In the genomic region with DNA sequence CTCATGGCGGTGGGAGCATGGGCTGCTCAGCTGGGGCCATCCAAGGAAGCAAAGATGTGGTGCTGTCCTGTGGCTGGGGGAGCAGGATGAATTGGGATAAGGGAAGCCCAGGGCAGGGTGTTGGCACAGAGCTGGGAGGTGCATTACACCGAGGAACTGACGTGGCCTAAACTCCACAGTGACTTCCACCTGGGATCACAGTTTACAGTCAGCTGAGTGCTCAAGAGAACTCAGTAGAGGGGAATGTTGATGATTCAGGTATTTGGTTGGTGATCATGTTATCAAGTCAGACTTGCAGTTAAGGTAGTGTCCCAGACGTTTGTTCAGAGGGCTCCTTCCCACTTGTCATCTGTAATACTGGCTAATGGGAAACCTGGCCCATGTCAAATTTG, we compare ENCODE assay signal across 10 cellular contexts.
DNase-seq lines count a peak whose midpoint lies in the region; ATAC-seq and TF ChIP-seq lines count a peak whose summit lies in the region.
"Had no signal": no experiment of that assay in that cellular context is flagged by ENCODE, and none has a peak within 500 bp of the region (broad histone marks: within the 10 kb centered on the region; RNA-seq: fewer than 3 reads in every experiment).

No MANE protein-coding gene starts in this region.

- H3K4me3 Mint-ChIP-seq in T-cell: peak overlapping the region in 1 of 3 donors; percentile 30

- H3K27ac Mint-ChIP-seq in T-cell: peak overlapping the region; percentile 67 to 71

- peak overlapping the region; percentile 9 for H3K27ac ChIP-seq in parathyroid adenoma
- H3K27ac ChIP-seq: neutrophil had no signal

- H3K36me3 ChIP-seq in parathyroid adenoma (ENCODE audit: control insufficient read depth, insufficient read depth, low read length): no peaks in the 10 kb centered on the region

- no peak overlapping the region for H3K4me2 ChIP-seq in parathyroid adenoma (ENCODE audit: low read length)

- ATAC-seq in T-cell (replicated peaks in 1 of 4) (no peak), HG03460 (IDR thresholded peaks at IDR 0.05; ENCODE audit: unreplicated experiment) (no peak), HG03571 (IDR thresholded peaks at IDR 0.05; ENCODE audit: unreplicated experiment) (no peak)

- peaks cover 95 to 98% (median 95%) of the 10 kb centered on the region in 3 donors for H3K4me1 Mint-ChIP-seq in T-cell

- H3K27me3 Mint-ChIP-seq in T-cell: no peaks in the 10 kb centered on the region

- H3K4me3 ChIP-seq in fibroblast of mammary gland (ENCODE audit: control insufficient read depth, low read depth, low read length) (no peak overlapping the region), parathyroid adenoma (ENCODE audit: low read depth, low read length) (no peak overlapping the region)

- no peak overlapping the region for H3K9ac ChIP-seq in parathyroid adenoma

- DNase-seq in ELR (ENCODE audit: low read depth) (peak; percentile 49), T-cell (no peak), fibroblast of mammary gland (ENCODE audit: low read depth) (peak; percentile 48), C1 segment of cervical spinal cord (lab: John Stamatoyannopoulos, UW) (no peak)
- no peak for DNase-seq in stimulated activated CD4-positive, alpha-beta T cell treated with anti-CD3 and anti-CD28 coated beads, Interleukin-12 subunit alpha, Interleukin-12 subunit beta, amount 100 ng/mL, for 4 hours
- DNase-seq: NCI-H510A had no signal

- H3K9me3 Mint-ChIP-seq in T-cell: no peaks in the 10 kb centered on the region

- H3K36me3 Mint-ChIP-seq in T-cell: peaks cover 49% of the 10 kb centered on the region

- TF ChIP-seq CTCF in fibroblast of mammary gland (conservative IDR thresholded peaks at IDR 0.05; ENCODE audit: control insufficient read depth, insufficient read depth, low read depth, low read length) (no peak), parathyroid adenoma (IDR thresholded peaks at IDR 0.05) (no peak)

- H3K79me2 ChIP-seq in parathyroid adenoma: peaks cover 67% of the 10 kb centered on the region

- peaks cover 9% of the 10 kb centered on the region for H3K4me1 ChIP-seq in parathyroid adenoma

- CTCF ChIA-PET in T-cell (lab: Charles Lee): interaction anchor here in 1 of 2 donors (1.1 kb wide), 1 partner anchor 64 kb away, joined by 6 read pairs; no protein-coding TSS in a partner anchor

- no peak overlapping the region for H2AFZ ChIP-seq in parathyroid adenoma

- no peaks in the 10 kb centered on the region for H3K27me3 ChIP-seq in parathyroid adenoma (ENCODE audit: control insufficient read depth, insufficient read depth, low read length)
- H3K27me3 ChIP-seq: neutrophil had no signal

- H3K9me3 ChIP-seq in parathyroid adenoma (ENCODE audit: control insufficient read depth, low read length): no peaks in the 10 kb centered on the region
- H3K9me3 ChIP-seq: neutrophil had no signal

- POLR2A ChIA-PET in T-cell (lab: Charles Lee): interaction anchor here in 1 of 2 donors (1.6 kb wide), 1 partner anchor 11 kb away, joined by 7 read pairs; no protein-coding TSS in a partner anchor

Comparison
In these comparisons a context has a peak if more than half of its experiments do, and no peak if none do; other contexts are left out.
1. DNase-seq: peak in ELR (single experiment) and fibroblast of mammary gland (single experiment); none in T-cell (0 of 34), C1 segment of cervical spinal cord (0 of 14) and stimulated activated CD4-positive, alpha-beta T cell treated with anti-CD3 and anti-CD28 coated beads, Interleukin-12 subunit alpha, Interleukin-12 subunit beta, amount 100 ng/mL, for 4 hours (single experiment).